1 cellular context compared by ENCODE assay signal in genomic region chr15:50354838-50355611, GRCh38.
TF ChIP-seq lines count a peak whose summit lies in the region.

TSS of gene GABPB1 (minus strand) at chr15:50355198. CDS start at chr15:50309798, 45,400 bp downstream.

TF ChIP-seq in K562, 482 proteins besides CTCF, POLR2A, EP300 and RAD21 (continued from another document and continues in another):
- TF ChIP-seq RREB1 (CRISPR knock-in tag; IDR thresholded peaks at IDR 0.05), result peak; percentile 82; the same call in 1 of the 2 replicates
- TF ChIP-seq SIN3A (IDR thresholded peaks at IDR 0.05; ENCODE audit: borderline replicate concordance in 2 of 2, control insufficient read depth in 1 of 2, low read depth in 2 of 2, low read length in 2 of 2), result peak in 1 of 2 experiments; percentile 85; a peak in 2 of 4 replicates
- no peak for TF ChIP-seq ZFP1 (CRISPR knock-in tag; IDR thresholded peaks at IDR 0.05)
- no peak for TF ChIP-seq ZNF280B (CRISPR knock-in tag; IDR thresholded peaks at IDR 0.05)
- peak; percentile 12; the same call in 1 of the 2 replicates for TF ChIP-seq ZNF239 (CRISPR knock-in tag; IDR thresholded peaks at IDR 0.05)
- TF ChIP-seq NBN (IDR thresholded peaks at IDR 0.05; ENCODE audit: low read depth), result peak; percentile 82
- 0 out of 2 replicates have a peak, but pooled peaks have one; percentile 57 for TF ChIP-seq SMARCE1 (IDR thresholded peaks at IDR 0.05)
- TF ChIP-seq ZNF347 (CRISPR knock-in tag; IDR thresholded peaks at IDR 0.05; ENCODE audit: low read depth), result no peak
- peak; percentile 51 for TF ChIP-seq MYBL2 (IDR thresholded peaks at IDR 0.05; ENCODE audit: low read depth)
- TF ChIP-seq MYBL2 (CRISPR knock-in tag; IDR thresholded peaks at IDR 0.05; ENCODE audit: borderline replicate concordance), result no peak
- TF ChIP-seq HBP1 (CRISPR knock-in tag; IDR thresholded peaks at IDR 0.05), result no peak
- peak; percentile 92 for TF ChIP-seq POLR2G (IDR thresholded peaks at IDR 0.05; ENCODE audit: low read depth, low read length)
- TF ChIP-seq MYNN (IDR thresholded peaks at IDR 0.05), result peak; percentile 78; the same call in 1 of the 2 replicates
- TF ChIP-seq MYNN (CRISPR knock-in tag; IDR thresholded peaks at IDR 0.05), result no peak
- TF ChIP-seq ZNF407 (IDR thresholded peaks at IDR 0.05; ENCODE audit: low read depth), result no peak
- TF ChIP-seq SUPT5H (IDR thresholded peaks at IDR 0.05), result peak; percentile 90
- TF ChIP-seq SFPQ (IDR thresholded peaks at IDR 0.05; ENCODE audit: low read depth, low read length), result no peak
- TF ChIP-seq NR2F6 (CRISPR knock-in tag; IDR thresholded peaks at IDR 0.05), result 0 out of 2 replicates have a peak, but pooled peaks have one; percentile 9
- TF ChIP-seq ZC3H4 (CRISPR knock-in tag; IDR thresholded peaks at IDR 0.05; ENCODE audit: borderline replicate concordance), result no peak
- TF ChIP-seq DPF2 (IDR thresholded peaks at IDR 0.05), result peak; percentile 70
- no peak for TF ChIP-seq E2F4 (CRISPR knock-in tag; IDR thresholded peaks at IDR 0.05; ENCODE audit: low read depth)
- peak; percentile 81 for TF ChIP-seq NR2C1 (IDR thresholded peaks at IDR 0.05)
- peak; percentile 85 for TF ChIP-seq NR2C1 (tag; IDR thresholded peaks at IDR 0.05)
- TF ChIP-seq MLLT1 (IDR thresholded peaks at IDR 0.05), result peak; percentile 82 to 98; a peak in 2 of 4 replicates
- TF ChIP-seq ELF1 (tag; IDR thresholded peaks at IDR 0.05), result peak; percentile 76
- TF ChIP-seq ZC3H11A (IDR thresholded peaks at IDR 0.05; ENCODE audit: low read depth, low read length), result no peak
- TF ChIP-seq CREB3L1 (IDR thresholded peaks at IDR 0.05; ENCODE audit: borderline replicate concordance, low read depth), result peak; percentile 77; the same call in 1 of the 2 replicates
